34 cellular contexts compared by ENCODE assay signal in the genomic region with DNA sequence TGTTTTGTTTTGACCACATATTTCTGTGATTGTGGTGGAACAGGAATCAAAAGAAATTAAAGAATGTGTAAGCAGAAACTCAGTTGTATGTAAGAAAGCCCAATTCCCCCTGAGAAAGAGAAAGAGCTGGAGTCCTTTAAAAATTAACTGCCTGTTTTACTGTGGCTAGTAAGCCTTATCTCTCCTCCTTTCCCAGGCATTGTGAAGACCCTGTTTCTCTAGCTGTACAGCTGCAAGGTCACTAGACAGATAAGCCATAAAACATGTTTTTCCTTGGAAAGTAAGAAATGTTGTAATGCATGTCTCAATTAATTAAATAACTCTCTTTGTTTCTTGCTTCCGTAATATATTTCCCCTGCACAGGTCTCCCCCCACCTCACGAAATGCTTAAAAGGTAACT. TPM values are rescaled to one million over a fixed set of nuclear protein-coding genes. Genes with fewer than 3 reads are reported as not detected.
"Had no signal": no experiment of that assay in that cellular context is flagged by ENCODE, and none has a peak within 500 bp of the region (broad histone marks: within the 10 kb centered on the region; RNA-seq: fewer than 3 reads in every experiment).

No MANE protein-coding gene starts in this region.

- ATAC-seq: activated CD4-positive, CD25-positive, alpha-beta regulatory T cell treated with anti-CD3 and anti-CD28 coated beads, Interleukin-2, amount 50 U/mL, for 24 hours; activated CD8-positive, alpha-beta T cell treated with anti-CD3 and anti-CD28 coated beads for 36 hours; activated T-cell treated with anti-CD3 and anti-CD28 coated beads, Interleukin-2, amount 50 U/mL, for 4 hours; activated T-helper 17 cell treated with anti-CD3 and anti-CD28 coated beads, Interleukin-2, amount 50 U/mL, for 72 hours; foreskin keratinocyte; gastrocnemius medialis; heart right ventricle; T-helper 17 cell had no signal

- H3K36me3 Mint-ChIP-seq: activated naive CD8-positive, alpha-beta T cell; brain had no signal

- H3K4me3 ChIP-seq: ascending aorta, breast epithelium, cardiac muscle cell, colonic mucosa, esophagus muscularis mucosa, gastrocnemius medialis, heart right ventricle had no signal

- H3K27me3 ChIP-seq: ascending aorta, breast epithelium, colonic mucosa had no signal

- H3K27ac ChIP-seq: ascending aorta, breast epithelium, cardiac muscle cell, colonic mucosa, epithelial cell of prostate, esophagus muscularis mucosa, foreskin keratinocyte, gastrocnemius medialis, heart right ventricle, WERI-Rb-1 had no signal

- H3K4me3 Mint-ChIP-seq: activated B cell treated with CpG ODN at 0.5 μM for 24 hours; activated CD8-positive, alpha-beta T cell treated with anti-CD3 and anti-CD28 coated beads for 36 hours; activated naive CD8-positive, alpha-beta T cell; activated T-cell treated with anti-CD3 and anti-CD28 coated beads, Interleukin-2, amount 50 U/mL, for 4 hours; activated T-helper 17 cell treated with anti-CD3 and anti-CD28 coated beads, Interleukin-2, amount 50 U/mL, for 72 hours; brain; T-helper 17 cell; T-helper 2 cell treated with Interferon-gamma antibody and Interleukin-4, amounts not matched to agents 5 μg/mL and 100 μg/mL, for 36 hours had no signal

- H3K27ac Mint-ChIP-seq: activated B cell treated with CpG ODN at 0.5 μM for 24 hours; activated CD8-positive, alpha-beta T cell treated with anti-CD3 and anti-CD28 coated beads for 36 hours; activated naive CD8-positive, alpha-beta T cell; activated T-helper 17 cell treated with anti-CD3 and anti-CD28 coated beads, Interleukin-2, amount 50 U/mL, for 72 hours; brain; T-helper 17 cell; T-helper 2 cell treated with Interferon-gamma antibody and Interleukin-4, amounts not matched to agents 5 μg/mL and 100 μg/mL, for 36 hours had no signal

- H3K36me3 ChIP-seq: ascending aorta, breast epithelium, cardiac muscle cell, colonic mucosa, esophagus muscularis mucosa, gastrocnemius medialis, heart right ventricle, WERI-Rb-1 had no signal

- DNase-seq: activated B cell treated with CpG ODN at 0.5 μM for 24 hours; activated CD4-positive, alpha-beta T cell treated with anti-CD3 and anti-CD28 coated beads for 48 hours; activated CD4-positive, alpha-beta T cell treated with anti-CD3 and anti-CD28 coated beads, Interleukin-2, amount 50 U/mL, for 1 hour; activated CD4-positive, alpha-beta T cell treated with anti-CD3 and anti-CD28 coated beads, Interleukin-2, amount 50 U/mL, for 48 hours; activated CD8-positive, alpha-beta memory T cell treated with anti-CD3 and anti-CD28 coated beads for 24 hours; activated CD8-positive, alpha-beta T cell treated with anti-CD3 and anti-CD28 coated beads for 36 hours; activated effector memory CD4-positive, alpha-beta T cell treated with Interleukin-2 at 50 U/mL for 16 hours; activated gamma-delta T cell treated with Interleukin-2 at 50 U/mL for 16 hours; activated naive CD4-positive, alpha-beta T cell treated with anti-CD3 and anti-CD28 coated beads, Interleukin-2, amount 50 U/mL, for 16 hours; activated naive CD4-positive, alpha-beta T cell treated with Interleukin-2 at 50 U/mL for 16 hours; activated T-cell treated with anti-CD3 and anti-CD28 coated beads, Interleukin-2, amount 50 U/mL, for 4 hours; central memory CD4-positive, alpha-beta T cell; cerebellar nuclear complex; colonic mucosa; effector CD8-positive, alpha-beta T cell; foreskin keratinocyte; gastrocnemius medialis; heart right ventricle; T-helper 1 cell; T-helper 17 cell; T1000; WERI-Rb-1 had no signal

- H3K9me3 ChIP-seq: ascending aorta, breast epithelium, colonic mucosa, gastrocnemius medialis had no signal

- H3K4me1 ChIP-seq: ascending aorta, breast epithelium, colonic mucosa, esophagus muscularis mucosa, foreskin keratinocyte, gastrocnemius medialis, heart right ventricle had no signal

- H3K4me1 Mint-ChIP-seq: activated B cell treated with CpG ODN at 0.5 μM for 24 hours; activated T-helper 17 cell treated with anti-CD3 and anti-CD28 coated beads, Interleukin-2, amount 50 U/mL, for 72 hours; brain; T-helper 17 cell had no signal

- H3K9me3 Mint-ChIP-seq: activated CD8-positive, alpha-beta T cell treated with anti-CD3 and anti-CD28 coated beads for 36 hours; activated T-helper 17 cell treated with anti-CD3 and anti-CD28 coated beads, Interleukin-2, amount 50 U/mL, for 72 hours; T-helper 2 cell treated with Interferon-gamma antibody and Interleukin-4, amounts not matched to agents 5 μg/mL and 100 μg/mL, for 36 hours had no signal

RNA-seq across cellular contexts. Expression of a gene that starts 53.5 kb away (rescaled TPM):
- total RNA-seq: activated CD8-positive, alpha-beta T cell treated with anti-CD3 and anti-CD28 coated beads for 36 hours; activated T-cell treated with anti-CD3 and anti-CD28 coated beads, Interleukin-2, amount 50 U/mL, for 4 hours; activated T-helper 17 cell treated with anti-CD3 and anti-CD28 coated beads, Interleukin-2, amount 50 U/mL, for 72 hours; ascending aorta; colonic mucosa; dermis microvascular lymphatic vessel endothelial cell; endothelial cell of umbilical vein; esophagus muscularis mucosa; foreskin keratinocyte; gastrocnemius medialis had no signal
- polyA plus RNA-seq: endothelial cell of umbilical vein, foreskin keratinocyte had no signal
